Comparison of ENCODE assay signal across 19 cellular contexts in genomic region chr2:145067631-145068030, GRCh38.
DNase-seq lines count a peak whose midpoint lies in the region; ATAC-seq, FAIRE-seq and TF ChIP-seq lines count a peak whose summit lies in the region.
"Had no signal": no experiment of that assay in that cellular context is flagged by ENCODE, and none has a peak within 500 bp of the region (broad histone marks: within the 10 kb centered on the region; RNA-seq: fewer than 3 reads in every experiment).

No MANE protein-coding gene starts in this region.

- no peak overlapping the region for H3K23ac ChIP-seq in trophoblast cell (ENCODE audit: low read length)

- no peak overlapping the region for H2AK5ac ChIP-seq in trophoblast cell (ENCODE audit: low read length)

- H3K79me2 ChIP-seq in HepG2 (ENCODE audit: insufficient read depth, low read length) (no peaks in the 10 kb centered on the region), trophoblast cell (ENCODE audit: control insufficient read depth, insufficient read depth, low read length, poor library complexity) (no peaks in the 10 kb centered on the region)

- no TSS peak for BruUV-seq in HepG2 (replicated peaks; lab: Mats Ljungman, UMichigan)

- no peak overlapping the region for H4K12ac ChIP-seq in trophoblast cell (ENCODE audit: low read depth, low read length)

- TF ChIP-seq RAD21 in HepG2 (CRISPR knock-in tag; IDR thresholded peaks at IDR 0.05) = no peak

- H3K27ac ChIP-seq in HepG2 (ENCODE audit: extremely low read length, insufficient read depth, low read length) = no peak overlapping the region
- no peak overlapping the region for H3K27ac ChIP-seq in right lobe of liver
- peak overlapping the region in 3 of 4 donors; percentile 9 to 72 (median 30) for H3K27ac ChIP-seq in gastroesophageal sphincter
- peak overlapping the region; percentile 79 for H3K27ac ChIP-seq in skeletal muscle tissue (ENCODE audit: low read depth, low read length)
- no peak overlapping the region for H3K27ac ChIP-seq in trophoblast cell (ENCODE audit: low read depth, low read length)
- no peak overlapping the region for H3K27ac ChIP-seq in prostate gland
- H3K27ac ChIP-seq: PC-9, RWPE1 had no signal

- H3K9me3 ChIP-seq in HepG2 (ENCODE audit: low read length) (peaks cover 52% of the 10 kb centered on the region), right lobe of liver (peaks cover 0 to 6% (median 0%) of the 10 kb centered on the region in 4 donors), gastroesophageal sphincter (no peaks in the 10 kb centered on the region), skeletal muscle tissue (ENCODE audit: control insufficient read depth in 3 of 3, low read length in 3 of 3) (peaks cover 0 to 2% (median 0%) of the 10 kb centered on the region in 3 donors), trophoblast cell (ENCODE audit: insufficient read depth, low read depth, low read length) (no peaks in the 10 kb centered on the region), prostate gland (no peaks in the 10 kb centered on the region)
- H3K9me3 ChIP-seq: Caco-2 had no signal

- H2BK120ac ChIP-seq in trophoblast cell (ENCODE audit: insufficient read depth, low read length, poor library complexity) = no peak overlapping the region

- WGBS in HepG2 (ENCODE audit: low lambda C conversion rate) = 9% methylated on average over 6 of the region's 6 CpGs
- WGBS in right lobe of liver (ENCODE audit: insufficient coverage, low coverage, low lambda C conversion rate, missing lambda C conversion rate) = 73% methylated on average over 6 of the region's 6 CpGs
- WGBS in gastroesophageal sphincter (ENCODE audit: low coverage in 1 of 2), 2 donors = 73 to 78% methylated on average over 6 of the region's 6 CpGs
- no CpG with 5 or more reads among the region's 6 CpGs for WGBS in trophoblast cell (ENCODE audit: extremely low coverage, insufficient coverage, insufficient read length)
- WGBS in prostate gland = 81% methylated on average over 6 of the region's 6 CpGs

- TF ChIP-seq CTCF in HepG2 (CRISPR knock-in tag; IDR thresholded peaks at IDR 0.05) (no peak), right lobe of liver (IDR thresholded peaks at IDR 0.05) (no peak), gastroesophageal sphincter (IDR thresholded peaks at IDR 0.05) (no peak), prostate gland (IDR thresholded peaks at IDR 0.05) (no peak)

- no peak overlapping the region for H3K4me2 ChIP-seq in HepG2 (ENCODE audit: low read depth, low read length)
- H3K4me2 ChIP-seq in trophoblast cell (ENCODE audit: low read length) = no peak overlapping the region
- H3K4me2 ChIP-seq: PC-9 had no signal

- ATAC-seq in HepG2 (no peak), right lobe of liver (no peak), gastroesophageal sphincter (no peak), GM18498 (IDR thresholded peaks at IDR 0.05; ENCODE audit: unreplicated experiment) (no peak)

- H4K91ac ChIP-seq in trophoblast cell (ENCODE audit: low read depth, low read length) = no peak overlapping the region

- H4K8ac ChIP-seq in trophoblast cell (ENCODE audit: low read depth, low read length) = no peak overlapping the region

- H3K4me1 ChIP-seq in HepG2 (ENCODE audit: insufficient read depth, low read length) (no peaks in the 10 kb centered on the region), right lobe of liver (no peaks in the 10 kb centered on the region), gastroesophageal sphincter (peaks cover 0 to 20% (median 0%) of the 10 kb centered on the region in 3 donors), skeletal muscle tissue (ENCODE audit: control insufficient read depth in 3 of 3, insufficient read depth in 3 of 3, low read length in 3 of 3) (no peaks in the 10 kb centered on the region), trophoblast cell (ENCODE audit: control insufficient read depth in 1 of 2, insufficient read depth in 2 of 2, low read length in 2 of 2) (no peaks in the 10 kb centered on the region), prostate gland (replicated peaks) (no peaks in the 10 kb centered on the region)
- H3K4me1 ChIP-seq: Caco-2 had no signal

- H3K14ac ChIP-seq in trophoblast cell (ENCODE audit: low read length) = no peak overlapping the region

- CTCF ChIA-PET in HepG2 (lab: Yijun Ruan, JAX; ENCODE audit: low intra/inter-chr PET ratio, low total read pairs) = no interaction called here

- no peak overlapping the region for H3K9ac ChIP-seq in HepG2 (ENCODE audit: insufficient read depth, low read depth, low read length)
- no peak overlapping the region for H3K9ac ChIP-seq in skeletal muscle tissue (ENCODE audit: low read depth in 1 of 3, low read length in 3 of 3)
- H3K9ac ChIP-seq in trophoblast cell (ENCODE audit: low read length) = no peak overlapping the region

- H3K4ac ChIP-seq in trophoblast cell (ENCODE audit: low read depth, low read length) = no peak overlapping the region

- H3K27me3 ChIP-seq in HepG2 (ENCODE audit: control insufficient read depth in 1 of 2, insufficient read depth in 2 of 2, low read length in 2 of 2) (no peaks in the 10 kb centered on the region), right lobe of liver (no peaks in the 10 kb centered on the region), gastroesophageal sphincter (no peaks in the 10 kb centered on the region), skeletal muscle tissue (ENCODE audit: control insufficient read depth in 3 of 3, insufficient read depth in 3 of 3, low read length in 3 of 3) (no peaks in the 10 kb centered on the region), trophoblast cell (ENCODE audit: insufficient read depth, low read length) (no peaks in the 10 kb centered on the region), prostate gland (replicated peaks; ENCODE audit: insufficient read depth) (no peaks in the 10 kb centered on the region)

- DNase-seq in HepG2 (ENCODE audit: low spot score) (no peak), right lobe of liver (no peak), NOMO-1 (lab: John Stamatoyannopoulos, UW; ENCODE audit: unreplicated experiment in 2 of 2) (no peak), trophoblast cell (no peak), prostate gland (ENCODE audit: low spot score) (no peak)
- DNase-seq: Caco-2; CD4-positive, alpha-beta T cell; H9; KG1; NCI-H1105 treated with DMSO at 0.1 percent for 48 hours; NCI-H1694 treated with DMSO at 0.1 percent for 48 hours; NCI-H510A treated with DMSO at 0.1 percent for 48 hours; PC-9 had no signal

- no peak overlapping the region for H3K18ac ChIP-seq in trophoblast cell (ENCODE audit: low read length)

- H3K4me3 ChIP-seq in HepG2 (replicated peaks in 1 of 3; ENCODE audit: insufficient read depth in 1 of 3, low read depth in 2 of 3, low read length in 3 of 3) = no peak overlapping the region
- no peak overlapping the region for H3K4me3 ChIP-seq in right lobe of liver
- no peak overlapping the region for H3K4me3 ChIP-seq in gastroesophageal sphincter
- no peak overlapping the region for H3K4me3 ChIP-seq in skeletal muscle tissue (ENCODE audit: low read length in 3 of 3)
- no peak overlapping the region for H3K4me3 ChIP-seq in trophoblast cell (ENCODE audit: low read depth, low read length)
- H3K4me3 ChIP-seq in prostate gland = no peak overlapping the region
- H3K4me3 ChIP-seq: PC-9 had no signal

- H2AFZ ChIP-seq in HepG2 (ENCODE audit: low read length) (no peak overlapping the region), trophoblast cell (ENCODE audit: insufficient read depth, low read length, poor library complexity) (no peak overlapping the region)
- H2AFZ ChIP-seq: PC-9 had no signal

- H2BK12ac ChIP-seq in trophoblast cell (ENCODE audit: low read length) = no peak overlapping the region

- in situ Hi-C loops in HepG2 (cut with HindIII; ENCODE audit: extremely low pct_ligation_motif_present, low pct_unique_long_range_greater_than_20kb) = no loop called here

- intact Hi-C loops in HepG2 (cut with micrococcal nuclease; ENCODE audit: unreplicated experiment) = no loop called here
- intact Hi-C loops in right lobe of liver (cut with DNase I) = no loop called here
- intact Hi-C loops in prostate gland (cut with DNase I) = no loop called here

- TF ChIP-seq POLR2A in HepG2 (IDR thresholded peaks at IDR 0.05; ENCODE audit: insufficient read depth in 1 of 2, low read depth in 2 of 2, low read length in 2 of 2) (no peak), right lobe of liver (IDR thresholded peaks at IDR 0.05) (no peak), gastroesophageal sphincter (IDR thresholded peaks at IDR 0.05) (no peak), prostate gland (IDR thresholded peaks at IDR 0.05) (no peak)

- H3K36me3 ChIP-seq in HepG2 (replicated peaks in 1 of 2; ENCODE audit: control insufficient read depth in 1 of 2, insufficient read depth in 2 of 2, low read length in 2 of 2) = no peaks in the 10 kb centered on the region
- no peaks in the 10 kb centered on the region for H3K36me3 ChIP-seq in right lobe of liver
- H3K36me3 ChIP-seq in gastroesophageal sphincter = no peaks in the 10 kb centered on the region
- no peaks in the 10 kb centered on the region for H3K36me3 ChIP-seq in skeletal muscle tissue (ENCODE audit: control insufficient read depth in 3 of 3, insufficient read depth in 3 of 3, low read length in 3 of 3)
- H3K36me3 ChIP-seq in trophoblast cell (ENCODE audit: control insufficient read depth in 1 of 2, insufficient read depth in 2 of 2, low read length in 2 of 2) = no peaks in the 10 kb centered on the region
- no peaks in the 10 kb centered on the region for H3K36me3 ChIP-seq in prostate gland

- H2BK5ac ChIP-seq in trophoblast cell (ENCODE audit: low read depth, low read length, poor library complexity) = no peak overlapping the region

- POLR2A ChIA-PET in HepG2 (lab: Yijun Ruan, JAX) = no interaction called here

- no peaks in the 10 kb centered on the region for H4K20me1 ChIP-seq in HepG2 (ENCODE audit: insufficient read depth, low read length)

- TF ChIP-seq EP300 in HepG2 (IDR thresholded peaks at IDR 0.05; ENCODE audit: low read depth in 2 of 2, low read length in 2 of 2) (no peak), HepG2 (CRISPR knock-in tag; IDR thresholded peaks at IDR 0.05; ENCODE audit: borderline replicate concordance) (no peak), gastroesophageal sphincter (IDR thresholded peaks at IDR 0.05) (no peak)

- no peak for FAIRE-seq in HepG2 (lab: Jason Lieb, UNC)
- FAIRE-seq: A204.1, G401.6 had no signal

- no peaks in the 10 kb centered on the region for H3K79me1 ChIP-seq in trophoblast cell (ENCODE audit: low read length)

TF ChIP-seq in HepG2, 621 proteins besides CTCF, POLR2A, EP300 and RAD21:
- peak; percentile 62 for TF ChIP-seq CREB1 (IDR thresholded peaks at IDR 0.05)
- no peak for TF ChIP-seq CREB1 (CRISPR knock-in tag; IDR thresholded peaks at IDR 0.05)
- no peak for TF ChIP-seq HES4 (CRISPR knock-in tag; IDR thresholded peaks at IDR 0.05; ENCODE audit: borderline replicate concordance)

Comparison
In these comparisons a context has a peak if more than half of its experiments do, and no peak if none do; other contexts are left out.
1. H3K27ac ChIP-seq: peak in gastroesophageal sphincter (3 of 4) and skeletal muscle tissue (single experiment); none in HepG2 (single experiment), right lobe of liver (0 of 3), trophoblast cell (single experiment) and prostate gland (0 of 2).